17 cellular contexts compared by ENCODE assay signal in genomic region chr3:24958910-24959447, GRCh38.
"Had no signal": no experiment of that assay in that cellular context is flagged by ENCODE, and none has a peak within 500 bp of the region (broad histone marks: within the 10 kb centered on the region; RNA-seq: fewer than 3 reads in every experiment).

No MANE protein-coding gene starts in this region.

- H3K4me3 ChIP-seq: colonic mucosa, esophagus muscularis mucosa, gastroesophageal sphincter, heart left ventricle, hepatocyte, left lung, lower lobe of right lung had no signal

- H2AFZ ChIP-seq: hepatocyte had no signal

- H3K9me3 ChIP-seq: colonic mucosa, lower lobe of right lung had no signal

- H3K27me3 ChIP-seq: colonic mucosa, esophagus muscularis mucosa, foreskin keratinocyte, gastroesophageal sphincter, heart left ventricle, hepatocyte, left lung had no signal

- H3K4me3 Mint-ChIP-seq: dendritic cell treated with granulocyte-macrophage colony-stimulating factor and Interleukin-4, amounts not matched to agents 40 ng/mL and 50 ng/mL, for 4 days; naive thymus-derived CD4-positive, alpha-beta T cell had no signal

- H3K27me3 Mint-ChIP-seq: dendritic cell treated with granulocyte-macrophage colony-stimulating factor and Interleukin-4, amounts not matched to agents 40 ng/mL and 50 ng/mL, for 4 days had no signal

- H3K27ac Mint-ChIP-seq: dendritic cell treated with granulocyte-macrophage colony-stimulating factor and Interleukin-4, amounts not matched to agents 40 ng/mL and 50 ng/mL, for 4 days; naive thymus-derived CD4-positive, alpha-beta T cell had no signal

- H3K27ac ChIP-seq: colonic mucosa, esophagus muscularis mucosa, foreskin keratinocyte, gastroesophageal sphincter, heart left ventricle, hepatocyte, left lung, lower lobe of right lung had no signal

- H3K9me3 Mint-ChIP-seq: dendritic cell treated with granulocyte-macrophage colony-stimulating factor and Interleukin-4, amounts not matched to agents 40 ng/mL and 50 ng/mL, for 4 days had no signal

- ATAC-seq: foreskin keratinocyte; gastroesophageal sphincter; heart left ventricle; left cardiac atrium; left lung; left ventricle myocardium superior; lower lobe of right lung; naive thymus-derived CD4-positive, alpha-beta T cell had no signal

- H3K79me2 ChIP-seq: hepatocyte had no signal

- DNase-seq: colonic mucosa; cortex of kidney; effector memory CD4-positive, alpha-beta T cell; foreskin keratinocyte; heart left ventricle; hypothalamus; left cardiac atrium; left lung; left ventricle myocardium superior; lower lobe of right lung; mesendoderm; midbrain; naive thymus-derived CD4-positive, alpha-beta T cell had no signal

- H3K4me1 ChIP-seq: colonic mucosa, foreskin keratinocyte, left lung, lower lobe of right lung had no signal

- H3K4me2 ChIP-seq: hepatocyte had no signal

- H3K4me1 Mint-ChIP-seq: naive thymus-derived CD4-positive, alpha-beta T cell had no signal

- H3K36me3 ChIP-seq: colonic mucosa, esophagus muscularis mucosa, gastroesophageal sphincter, heart left ventricle, left lung, lower lobe of right lung had no signal
